In the genomic region with DNA sequence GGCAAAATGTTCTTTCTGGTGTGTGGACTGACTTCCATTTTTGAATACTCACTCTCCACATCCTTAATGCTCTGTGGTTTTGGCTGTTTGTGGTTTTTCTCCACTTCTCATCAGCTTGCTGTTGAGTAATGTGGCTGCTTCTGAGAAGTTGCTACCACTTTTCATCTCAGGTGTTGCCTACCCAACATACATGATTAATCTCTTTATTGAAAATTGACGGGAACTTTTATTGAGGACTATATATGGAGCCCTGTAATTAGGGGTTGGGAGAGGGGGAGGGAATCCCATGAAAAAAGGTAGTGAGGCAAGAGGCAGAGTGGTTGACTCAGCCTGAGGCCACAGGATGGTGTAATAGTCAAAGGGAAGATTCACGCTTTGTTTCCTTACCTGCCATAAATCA, we compare ENCODE assay signal across 8 cellular contexts. TPM values are rescaled to one million over a fixed set of nuclear protein-coding genes. Genes with fewer than 3 reads are reported as not detected.
DNase-seq lines count a peak whose midpoint lies in the region; ATAC-seq lines count a peak whose summit lies in the region.

No MANE protein-coding gene starts in this region.

- no peaks in the 10 kb centered on the region for H3K36me3 Mint-ChIP-seq in naive B cell

- intact Hi-C loops in left ventricle myocardium superior (cut with micrococcal nuclease), result no loop called here

- H3K4me3 Mint-ChIP-seq in naive B cell, result peak overlapping the region in 6 of 8 donors; percentile 9 to 74 (median 34)

- peaks cover 14 to 43% (median 36%) of the 10 kb centered on the region in 3 donors for H3K4me1 Mint-ChIP-seq in naive B cell

- peak; percentile 84 for DNase-seq in HT1080 (ENCODE audit: low read depth)
- peak; percentile 27 to 45 for DNase-seq in activated T-cell treated with anti-CD3 and anti-CD28 coated beads, Interleukin-2, amount 50 U/mL, for 48 hours
- peak; percentile 39 for DNase-seq in naive B cell
- DNase-seq in left ventricle myocardium superior, result no peak

- ATAC-seq in GM18498 (IDR thresholded peaks at IDR 0.05; ENCODE audit: unreplicated experiment) (peak; percentile 65), naive B cell (ENCODE audit: low read depth in 2 of 2) (peak; percentile 87 to 92), left ventricle myocardium superior (no peak), GM19397 (IDR thresholded peaks at IDR 0.05; ENCODE audit: unreplicated experiment) (no peak), HG02571 (IDR thresholded peaks at IDR 0.05; ENCODE audit: unreplicated experiment) (no peak), HG02970 (IDR thresholded peaks at IDR 0.05; ENCODE audit: low FRiP score, unreplicated experiment) (no peak)

- H3K27me3 Mint-ChIP-seq in naive B cell, result no peaks in the 10 kb centered on the region

- peaks cover 0 to 4% (median 0%) of the 10 kb centered on the region in 7 donors for H3K9me3 Mint-ChIP-seq in naive B cell

- H3K27ac Mint-ChIP-seq in naive B cell, result peak overlapping the region in 3 of 6 donors; percentile 7 to 84 (median 23)

RNA-seq across cellular contexts. Expression of a gene that starts 17.6 kb away (rescaled TPM):
- total RNA-seq in HT1080 (2014; rRNA removed; shearing (Covaris generic)), result not detected in 2 replicates
- polyA plus RNA-seq in HT1080 (2015; cell fraction: cytosol; rRNA removed), result not detected in 2 replicates
- not detected in 2 replicates for polyA plus RNA-seq in HT1080 (2015; cell fraction: nucleus; rRNA removed)
- not detected for polyA plus RNA-seq in naive B cell (ENCODE audit: low read depth in 6 of 6)
- total RNA-seq in left ventricle myocardium superior, result not detected

Comparison
In these comparisons a context has a peak if more than half of its experiments do, and no peak if none do; other contexts are left out.
1. ATAC-seq: peak in GM18498 (single experiment) and naive B cell (2 of 2); none in left ventricle myocardium superior (single experiment), GM19397 (single experiment), HG02571 (single experiment) and HG02970 (single experiment).